ENCODE assay signal across 21 cellular contexts in the genomic region with DNA sequence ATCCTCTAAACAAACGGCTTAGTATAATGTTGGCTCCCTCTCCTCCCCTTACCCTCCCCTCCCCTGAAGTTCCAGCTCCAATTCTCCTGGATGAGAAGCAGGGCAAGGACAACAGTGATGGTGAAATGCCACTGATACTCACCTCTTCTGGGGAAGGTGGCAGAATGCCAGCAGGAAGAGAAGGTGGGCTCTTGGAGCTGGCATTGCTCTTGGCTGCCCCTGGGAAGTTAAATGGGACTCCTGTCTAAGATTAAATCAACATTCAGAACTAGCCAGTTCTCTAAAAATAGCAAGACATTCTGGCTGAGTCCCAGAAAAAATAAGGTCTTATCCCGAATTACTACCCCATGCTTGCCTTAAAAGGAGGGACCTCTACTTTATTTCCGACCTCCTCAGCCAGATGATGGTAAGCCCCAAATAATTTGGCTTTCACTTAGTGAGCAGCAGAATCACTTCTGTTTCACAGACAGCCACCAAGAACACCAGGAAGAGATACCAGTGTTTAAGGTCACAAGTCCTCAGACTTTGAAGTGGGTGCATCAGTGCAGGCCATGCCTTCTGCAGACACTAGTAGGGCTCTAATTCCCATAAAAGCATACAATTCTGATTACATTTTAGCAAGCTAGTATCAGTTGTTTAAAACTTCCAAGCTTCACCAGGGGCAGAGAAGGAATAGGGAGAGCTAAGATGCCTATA. TPM values are rescaled to one million over a fixed set of nuclear protein-coding genes. Genes with fewer than 3 reads are reported as not detected.
DNase-seq lines count a peak whose midpoint lies in the region; ATAC-seq and TF ChIP-seq lines count a peak whose summit lies in the region.
"Had no signal": no experiment of that assay in that cellular context is flagged by ENCODE, and none has a peak within 500 bp of the region (broad histone marks: within the 10 kb centered on the region; RNA-seq: fewer than 3 reads in every experiment).

No MANE protein-coding gene starts in this region.

- H3K4ac ChIP-seq in neuronal stem cell (ENCODE audit: low read length): no peak overlapping the region

- H2AFZ ChIP-seq in neuronal stem cell (ENCODE audit: low read length): no peak overlapping the region

- intact Hi-C loops in esophagus muscularis mucosa (cut with DNase I) (no loop called here), mucosa of descending colon (cut with DNase I, micrococcal nuclease) (no loop called here)

- H3K23ac ChIP-seq in neuronal stem cell (ENCODE audit: low read depth, low read length, poor library complexity): no peak overlapping the region

- TF ChIP-seq EP300 in esophagus muscularis mucosa (IDR thresholded peaks at IDR 0.05): no peak

- H3K36me3 ChIP-seq in esophagus muscularis mucosa (no peaks in the 10 kb centered on the region), mucosa of descending colon (ENCODE audit: low read depth) (no peaks in the 10 kb centered on the region), neuronal stem cell (replicated peaks in 1 of 2; ENCODE audit: control insufficient read depth in 2 of 2, insufficient read depth in 2 of 2, low read length in 2 of 2) (no peaks in the 10 kb centered on the region)
- H3K36me3 ChIP-seq: Peyer's patch had no signal

- peaks cover 0 to 16% (median 16%) of the 10 kb centered on the region in 4 donors for H3K4me1 ChIP-seq in esophagus muscularis mucosa
- H3K4me1 ChIP-seq in mucosa of descending colon (ENCODE audit: low read depth): no peaks in the 10 kb centered on the region
- H3K4me1 ChIP-seq in neuronal stem cell (ENCODE audit: control insufficient read depth in 2 of 2, insufficient read depth in 1 of 2, low read depth in 1 of 2, low read length in 2 of 2): peaks cover 0 to 7% of the 10 kb centered on the region in 2 donors
- H3K4me1 ChIP-seq: Peyer's patch had no signal

- WGBS in esophagus muscularis mucosa: 8% methylated on average over 3 of the region's 3 CpGs
- no CpG with 5 or more reads among the region's 3 CpGs for WGBS in neuronal stem cell (ENCODE audit: extremely low coverage in 2 of 2, insufficient read length in 2 of 2, insufficient replicate concordance in 1 of 2), 2 donors

- DNase-seq in NCI-H1105 (lab: John Stamatoyannopoulos, UW): peak; percentile 7
- peak; percentile 86 for DNase-seq in esophagus muscularis mucosa (ENCODE audit: extremely low spot score)
- no peak for DNase-seq in skeletal muscle cell (ENCODE audit: low read depth)
- no peak for DNase-seq in activated naive CD4-positive, alpha-beta T cell treated with anti-CD3 and anti-CD28 coated beads, Interleukin-2, amount 50 U/mL, for 16 hours
- DNase-seq in activated CD4-positive, alpha-beta T cell treated with anti-CD3 and anti-CD28 coated beads for 4 hours: no peak
- no peak for DNase-seq in mucosa of descending colon
- no peak for DNase-seq in neuronal stem cell (ENCODE audit: low spot score)
- DNase-seq: ACHN, GF-D8, GOT3, Kasumi-1, NCI-H1417 treated with DMSO at 0.1 percent for 48 hours, NCI-H187 treated with DMSO at 0.1 percent for 48 hours, NCI-H345, NCI-H526, Peyer's patch, Right ventricle myocardium superior had no signal

- H3K79me1 ChIP-seq in neuronal stem cell (ENCODE audit: low read depth, low read length): no peaks in the 10 kb centered on the region

- H3K4me3 ChIP-seq in esophagus muscularis mucosa (no peak overlapping the region), skeletal muscle cell (ENCODE audit: low read depth, low read length) (peak overlapping the region; percentile 51), mucosa of descending colon (no peak overlapping the region), neuronal stem cell (ENCODE audit: low read length in 2 of 2) (no peak overlapping the region)
- H3K4me3 ChIP-seq: Peyer's patch, SK-N-MC had no signal

- no peak overlapping the region for H3K9ac ChIP-seq in neuronal stem cell (ENCODE audit: low read depth, low read length, poor library complexity)

- no peak overlapping the region for H3K14ac ChIP-seq in neuronal stem cell (ENCODE audit: low read length)

- H3K9me3 ChIP-seq in esophagus muscularis mucosa (no peaks in the 10 kb centered on the region), mucosa of descending colon (no peaks in the 10 kb centered on the region), neuronal stem cell (replicated peaks in 1 of 2; ENCODE audit: control insufficient read depth in 2 of 2, insufficient read depth in 1 of 2, low read depth in 1 of 2, low read length in 2 of 2) (no peaks in the 10 kb centered on the region)
- H3K9me3 ChIP-seq: Peyer's patch had no signal

- peak overlapping the region in 2 of 4 donors; percentile 55 for H3K27ac ChIP-seq in esophagus muscularis mucosa (replicated peaks in 1 of 4)
- no peak overlapping the region for H3K27ac ChIP-seq in neuronal stem cell (replicated peaks; ENCODE audit: low read length)
- H3K27ac ChIP-seq: C4-2B, Peyer's patch, SK-N-MC had no signal

- TF ChIP-seq POLR2A in esophagus muscularis mucosa (IDR thresholded peaks at IDR 0.05; ENCODE audit: low read depth): no peak

- H2AK5ac ChIP-seq in neuronal stem cell (ENCODE audit: low read depth, low read length): no peak overlapping the region

- H2BK12ac ChIP-seq in neuronal stem cell (ENCODE audit: low read length): no peak overlapping the region

- ATAC-seq in GM18867 (IDR thresholded peaks at IDR 0.05; ENCODE audit: unreplicated experiment) (peak; percentile 38), mucosa of descending colon (no peak)
- ATAC-seq: HCT116 had no signal

- TF ChIP-seq CTCF in esophagus muscularis mucosa (IDR thresholded peaks at IDR 0.05) (no peak), mucosa of descending colon (IDR thresholded peaks at IDR 0.05) (no peak)

- no peak overlapping the region for H2BK5ac ChIP-seq in neuronal stem cell (ENCODE audit: low read length)

- H3K4me2 ChIP-seq in neuronal stem cell (ENCODE audit: insufficient read depth, low read length, poor library complexity, severe bottlenecking): no peak overlapping the region

- H2BK15ac ChIP-seq in neuronal stem cell (ENCODE audit: low read length): no peak overlapping the region

- no peak overlapping the region for H2BK120ac ChIP-seq in neuronal stem cell (ENCODE audit: low read depth, low read length)

- no peak overlapping the region for H4K91ac ChIP-seq in neuronal stem cell (ENCODE audit: low read depth, low read length, poor library complexity)

- no peak overlapping the region for H4K8ac ChIP-seq in neuronal stem cell (ENCODE audit: low read depth, low read length)

- no peaks in the 10 kb centered on the region for H3K27me3 ChIP-seq in esophagus muscularis mucosa
- peaks cover 0 to 35% (median 0%) of the 10 kb centered on the region in 3 experiments for H3K27me3 ChIP-seq in neuronal stem cell (ENCODE audit: control insufficient read depth in 3 of 3, insufficient read depth in 3 of 3, low read depth in 1 of 3, low read length in 3 of 3)
- H3K27me3 ChIP-seq: Peyer's patch had no signal

- H3K18ac ChIP-seq in neuronal stem cell (ENCODE audit: low read length): no peak overlapping the region

RNA-seq across cellular contexts. Expression of a gene that starts 46.0 kb away (rescaled TPM):
- not detected for total RNA-seq in esophagus muscularis mucosa
- not detected for total RNA-seq in mucosa of descending colon
- not detected for polyA plus RNA-seq in neuronal stem cell (2013, experiment 1 of 2)
- polyA plus RNA-seq in neuronal stem cell (2013, experiment 2 of 2): not detected
- total RNA-seq: Peyer's patch, Right ventricle myocardium superior had no signal

RNA-seq across cellular contexts. Expression of a gene that starts 52.7 kb away (rescaled TPM):
- total RNA-seq in esophagus muscularis mucosa (under 1 TPM in 1 of 4 donors, not detected in 3; under 0.01 TPM), mucosa of descending colon (under 1 TPM; 0.12 to 0.22 (median 0.20) TPM)
- 0.01 TPM for polyA plus RNA-seq in neuronal stem cell (2013, experiment 1 of 2)
- polyA plus RNA-seq in neuronal stem cell (2013, experiment 2 of 2): 0.01 TPM
- total RNA-seq: Right ventricle myocardium superior had no signal

Comparison
In these comparisons a context has a peak if more than half of its experiments do, and no peak if none do; other contexts are left out.
1. DNase-seq: peak in NCI-H1105 (single experiment) and esophagus muscularis mucosa (single experiment); none in skeletal muscle cell (single experiment), activated naive CD4-positive, alpha-beta T cell treated with anti-CD3 and anti-CD28 coated beads, Interleukin-2, amount 50 U/mL, for 16 hours (single experiment), activated CD4-positive, alpha-beta T cell treated with anti-CD3 and anti-CD28 coated beads for 4 hours (0 of 2), mucosa of descending colon (0 of 3) and neuronal stem cell (single experiment).